Comparison of ENCODE assay signal across 34 cellular contexts in genomic region chr3:102629943-102630342, GRCh38.
"Had no signal": no experiment of that assay in that cellular context is flagged by ENCODE, and none has a peak within 500 bp of the region (broad histone marks: within the 10 kb centered on the region; RNA-seq: fewer than 3 reads in every experiment).

No MANE protein-coding gene starts in this region.

- ATAC-seq: activated naive CD4-positive, alpha-beta T cell treated with anti-CD3 and anti-CD28 coated beads, Interleukin-2, amount 50 U/mL, for 72 hours; activated naive CD8-positive, alpha-beta T cell treated with anti-CD3 and anti-CD28 coated beads, Interleukin-2, amount 50 U/mL, for 24 hours; activated T-cell treated with anti-CD3 and anti-CD28 coated beads, Interleukin-2, amount 50 U/mL, for 4 hours; activated T-cell treated with anti-CD3 and anti-CD28 coated beads, Interleukin-2, amount 50 U/mL, for 72 hours; activated T-helper 17 cell treated with anti-CD3 and anti-CD28 coated beads, Interleukin-2, amount 50 U/mL, for 72 hours; body of pancreas had no signal

- H3K9me3 ChIP-seq: adrenal gland, ascending aorta, body of pancreas, breast epithelium had no signal

- DNase-seq: activated effector memory CD4-positive, alpha-beta T cell treated with anti-CD3 and anti-CD28 coated beads, Interleukin-2, amount 50 U/mL, for 16 hours; activated effector memory CD4-positive, alpha-beta T cell treated with Interleukin-2 at 50 U/mL for 16 hours; activated gamma-delta T cell; activated gamma-delta T cell treated with Interleukin-2 at 50 U/mL for 16 hours; activated naive CD4-positive, alpha-beta T cell; activated naive CD4-positive, alpha-beta T cell treated with anti-CD3 and anti-CD28 coated beads for 36 hours; activated naive CD4-positive, alpha-beta T cell treated with anti-CD3 and anti-CD28 coated beads, Interleukin-2, amount 10 ng/mL, durations not matched to agents 7 days and 5 days; activated naive CD4-positive, alpha-beta T cell treated with anti-CD3 and anti-CD28 coated beads, Interleukin-2, amount 50 U/mL, for 16 hours; activated naive CD4-positive, alpha-beta T cell treated with Interleukin-2 at 50 U/mL for 16 hours; activated naive CD8-positive, alpha-beta T cell treated with anti-CD3 and anti-CD28 coated beads for 36 hours; activated naive CD8-positive, alpha-beta T cell treated with anti-CD3 and anti-CD28 coated beads, Interleukin-2, amount 10 ng/mL, durations not matched to agents 7 days and 5 days; activated naive CD8-positive, alpha-beta T cell treated with anti-CD3 and anti-CD28 coated beads, Interleukin-2, amount 50 U/mL, for 24 hours; activated T-cell treated with anti-CD3 and anti-CD28 coated beads, Interleukin-2, amount 50 U/mL, for 1 hour; activated T-cell treated with anti-CD3 and anti-CD28 coated beads, Interleukin-2, amount 50 U/mL, for 24 hours; activated T-cell treated with anti-CD3 and anti-CD28 coated beads, Interleukin-2, amount 50 U/mL, for 4 hours; activated T-cell treated with anti-CD3 and anti-CD28 coated beads, Interleukin-2, amount 50 U/mL, for 48 hours; activated T-cell treated with anti-CD3 and anti-CD28 coated beads, Interleukin-2, amount 50 U/mL, for 72 hours; adrenal gland; amniotic stem cell; amygdala; anterior cingulate cortex; aorta; body of pancreas; brain microvascular endothelial cell; caudate nucleus; central memory CD4-positive, alpha-beta T cell; cerebellar nuclear complex had no signal

- H3K4me3 ChIP-seq: adrenal gland, ascending aorta, body of pancreas, breast epithelium, cardiac muscle cell had no signal

- H3K36me3 ChIP-seq: adrenal gland, ascending aorta, brain microvascular endothelial cell, breast epithelium, cardiac muscle cell had no signal

- H3K27me3 ChIP-seq: adrenal gland, ascending aorta, body of pancreas, brain microvascular endothelial cell, breast epithelium, cardiac muscle cell had no signal

- H3K4me1 ChIP-seq: adrenal gland, ascending aorta, body of pancreas, breast epithelium had no signal

- H3K27ac ChIP-seq: adrenal gland, ascending aorta, body of pancreas, brain microvascular endothelial cell, breast epithelium, cardiac muscle cell had no signal

- FAIRE-seq: astrocyte, bronchial epithelial cell had no signal
